ENCODE assay signal across 14 cellular contexts in the genomic region with DNA sequence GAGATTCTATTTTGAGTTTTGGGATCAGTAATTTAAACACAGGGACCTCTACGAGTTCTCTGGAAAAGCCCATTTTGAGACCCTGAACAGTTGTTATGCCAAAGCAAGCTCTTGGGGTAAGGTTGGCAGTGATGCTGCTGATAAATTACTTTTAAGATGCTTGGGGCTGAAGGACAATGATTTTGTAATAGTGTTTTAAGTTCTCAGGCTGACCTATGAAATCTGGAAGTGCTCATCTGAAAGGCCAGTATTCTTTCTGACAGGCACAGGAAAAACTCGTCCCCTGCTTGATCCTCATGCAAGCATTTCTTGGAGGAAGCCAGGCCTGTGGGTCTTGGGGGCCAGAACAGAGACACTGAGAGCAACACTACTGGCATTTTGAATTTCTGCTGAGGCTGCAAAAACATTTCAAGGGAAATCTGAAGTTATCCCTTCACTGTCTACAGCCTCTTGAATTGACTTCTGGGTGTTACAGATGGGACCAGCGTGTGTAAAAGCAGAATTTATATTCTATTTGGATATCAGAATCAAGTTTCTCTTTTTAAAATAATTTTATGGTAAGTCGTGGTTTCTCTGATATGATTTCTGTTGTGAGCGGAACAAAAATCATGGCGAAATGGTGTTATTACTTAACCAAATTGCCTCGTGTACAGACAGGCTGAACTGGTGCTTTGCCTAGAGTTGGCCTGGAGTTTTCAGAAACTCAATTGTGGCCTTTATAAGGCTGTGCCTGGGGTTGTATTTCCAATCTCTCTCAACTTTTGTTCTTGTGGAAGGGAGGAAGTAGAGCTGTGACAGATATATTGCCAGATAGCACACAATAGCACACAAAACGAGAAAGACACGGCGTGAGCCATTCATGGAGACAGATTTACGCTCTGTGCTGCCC.
DNase-seq lines count a peak whose midpoint lies in the region; ATAC-seq, FAIRE-seq and TF ChIP-seq lines count a peak whose summit lies in the region.
"Had no signal": no experiment of that assay in that cellular context is flagged by ENCODE, and none has a peak within 500 bp of the region (broad histone marks: within the 10 kb centered on the region; RNA-seq: fewer than 3 reads in every experiment).

No MANE protein-coding gene starts in this region.

- DNase-seq in GM19239 (ENCODE audit: insufficient read length, low spot score) (no peak), OCI-LY7 (ENCODE audit: low spot score) (no peak), right atrium auricular region (ENCODE audit: low spot score) (no peak), gastrocnemius medialis (no peak), T-helper 9 cell (no peak), anterior cingulate cortex (lab: John Stamatoyannopoulos, UW) (no peak)
- DNase-seq: activated CD4-positive, alpha-beta T cell treated with anti-CD3 and anti-CD28 coated beads, Interleukin-2, amount 50 U/mL, for 1 hour; activated T-cell treated with anti-CD3 and anti-CD28 coated beads, Interleukin-2, amount 50 U/mL, for 72 hours; CD4-positive, alpha-beta memory T cell; H9; NCI-H510A treated with DMSO at 0.1 percent for 48 hours; stimulated activated CD4-positive, alpha-beta T cell treated with anti-CD3 and anti-CD28 coated beads, Interleukin-4, amount 100 ng/mL, for 4 hours had no signal

- TF ChIP-seq POLR2A in gastrocnemius medialis (IDR thresholded peaks at IDR 0.05): no peak

- H3K9me3 ChIP-seq in OCI-LY7 (ENCODE audit: low read length) (no peaks in the 10 kb centered on the region), right atrium auricular region (no peaks in the 10 kb centered on the region), gastrocnemius medialis (no peaks in the 10 kb centered on the region)

- H4K20me1 ChIP-seq in OCI-LY7 (ENCODE audit: insufficient read depth, low read length): peaks cover 13% of the 10 kb centered on the region; the same call in 1 of the 2 replicates

- ATAC-seq in gastrocnemius medialis (no peak), GM19351 (IDR thresholded peaks at IDR 0.05; ENCODE audit: unreplicated experiment) (no peak)
- ATAC-seq: activated T-cell treated with anti-CD3 and anti-CD28 coated beads, Interleukin-2, amount 50 U/mL, for 72 hours; stimulated activated memory B cell treated with anti-CD40 and anti-IgM and Interleukin-4, amounts not matched to agents 10 μg/mL and 1 μg/mL and 100 μg/mL, for 72 hours had no signal

- H3K4me2 ChIP-seq in OCI-LY7 (ENCODE audit: low read length): peak overlapping the region; percentile 48

- peak; percentile 11 for FAIRE-seq in GM19239 (lab: Jason Lieb, UNC)

- intact Hi-C loops in OCI-LY7 (cut with micrococcal nuclease; ENCODE audit: unreplicated experiment): loop anchor here (5.0 kb wide), 2 partner anchors 76 to 276 kb away; no protein-coding TSS in a partner anchor
- intact Hi-C loops in gastrocnemius medialis (cut with DNase I; ENCODE audit: low total_unique reads): no loop called here

- peaks cover 95% of the 10 kb centered on the region for H3K79me2 ChIP-seq in OCI-LY7 (ENCODE audit: insufficient read depth, low read depth, low read length)

- H3K27me3 ChIP-seq in right atrium auricular region (no peaks in the 10 kb centered on the region), gastrocnemius medialis (no peaks in the 10 kb centered on the region)

- H3K4me1 ChIP-seq in OCI-LY7 (ENCODE audit: insufficient read depth, low read length, poor library complexity, severe bottlenecking) (peaks cover 56% of the 10 kb centered on the region), right atrium auricular region (peaks cover 0 to 31% of the 10 kb centered on the region in 2 donors), gastrocnemius medialis (peaks cover 7 to 26% of the 10 kb centered on the region in 2 donors)

- no peaks in the 10 kb centered on the region for H3K9me2 ChIP-seq in OCI-LY7 (ENCODE audit: insufficient read depth, low read length)

- H2AFZ ChIP-seq in OCI-LY7 (ENCODE audit: low read length): no peak overlapping the region

- CTCF ChIA-PET in OCI-LY7 (lab: Charles Lee; ENCODE audit: unreplicated experiment): no interaction called here

- in situ Hi-C loops in gastrocnemius medialis (cut with MboI; ENCODE audit: low sequenced_read_pairs in 4 of 4): no loop called here

- BruUV-seq in OCI-LY7 (replicated peaks; lab: Mats Ljungman, UMichigan): no TSS peak

- TF ChIP-seq CTCF in OCI-LY7 (conservative IDR thresholded peaks at IDR 0.05; ENCODE audit: low read length) (no peak), right atrium auricular region (IDR thresholded peaks at IDR 0.05) (no peak), gastrocnemius medialis (IDR thresholded peaks at IDR 0.05 in 4 of 5, conservative IDR thresholded peaks at IDR 0.05 in 1 of 5) (no peak)

- no peaks in the 10 kb centered on the region for H3K36me3 ChIP-seq in OCI-LY7 (ENCODE audit: insufficient read depth, low read length)
- H3K36me3 ChIP-seq in right atrium auricular region: no peaks in the 10 kb centered on the region
- no peaks in the 10 kb centered on the region for H3K36me3 ChIP-seq in gastrocnemius medialis

- H3K4me3 ChIP-seq in OCI-LY7 (ENCODE audit: low read depth, low read length, poor library complexity, severe bottlenecking): no peak overlapping the region
- H3K4me3 ChIP-seq in right atrium auricular region: no peak overlapping the region
- no peak overlapping the region for H3K4me3 ChIP-seq in gastrocnemius medialis

- H3K27ac ChIP-seq in OCI-LY7 (ENCODE audit: low read depth, low read length, poor library complexity, severe bottlenecking) (no peak overlapping the region), right atrium auricular region (peak overlapping the region; percentile 15 to 17), gastrocnemius medialis (peak overlapping the region; percentile 4 to 35 (median 22))

- POLR2A ChIA-PET in OCI-LY7 (lab: Charles Lee): interaction anchor here (0.6 to 4.2 kb wide), 2 partner anchors 11 to 74 kb away, joined by 3 to 35 read pairs; no protein-coding TSS in a partner anchor
